Comparison of ENCODE assay signal across 37 cellular contexts in genomic region chr3:134049676-134050075, GRCh38. TPM values are rescaled to one million over a fixed set of nuclear protein-coding genes. Genes with fewer than 3 reads are reported as not detected.
"Had no signal": no experiment of that assay in that cellular context is flagged by ENCODE, and none has a peak within 500 bp of the region (broad histone marks: within the 10 kb centered on the region; RNA-seq: fewer than 3 reads in every experiment).

No MANE protein-coding gene starts in this region.

- ATAC-seq: activated CD8-positive, alpha-beta T cell treated with anti-CD3 and anti-CD28 coated beads for 36 hours; activated naive CD4-positive, alpha-beta T cell treated with anti-CD3 and anti-CD28 coated beads, Interleukin-2, amount 50 U/mL, for 72 hours; activated T-cell treated with anti-CD3 and anti-CD28 coated beads, Interleukin-2, amount 50 U/mL, for 4 hours; activated T-cell treated with anti-CD3 and anti-CD28 coated beads, Interleukin-2, amount 50 U/mL, for 72 hours; activated T-helper 17 cell treated with anti-CD3 and anti-CD28 coated beads, Interleukin-2, amount 50 U/mL, for 72 hours; body of pancreas had no signal

- H3K36me3 ChIP-seq: adrenal gland, brain microvascular endothelial cell, breast epithelium had no signal

- H3K27ac ChIP-seq: adrenal gland, body of pancreas, brain microvascular endothelial cell, breast epithelium, VCaP had no signal

- H3K4me3 Mint-ChIP-seq: activated B cell treated with CpG ODN at 0.5 μM for 24 hours; activated CD4-positive, alpha-beta memory T cell treated with anti-CD3 and anti-CD28 coated beads for 36 hours; activated CD4-positive, alpha-beta T cell treated with anti-CD3 and anti-CD28 coated beads, Interleukin-2, amount 10 ng/mL, durations not matched to agents 24 days and 14 days; activated CD8-positive, alpha-beta T cell treated with anti-CD3 and anti-CD28 coated beads for 36 hours; activated naive CD4-positive, alpha-beta T cell treated with anti-CD3 and anti-CD28 coated beads for 36 hours; activated naive CD8-positive, alpha-beta T cell treated with anti-CD3 and anti-CD28 coated beads for 36 hours; activated T-cell treated with anti-CD3 and anti-CD28 coated beads, Interleukin-2, amount 50 U/mL, for 4 hours; activated T-cell treated with anti-CD3 and anti-CD28 coated beads, Interleukin-2, amount 50 U/mL, for 72 hours; activated T-helper 1 cell treated with anti-CD3 and anti-CD28 coated beads, Interleukin-12 subunit alpha, Interleukin-12 subunit beta, Interleukin-2, Interleukin-4 antibody, amounts not matched to agents 30 ng/mL and 10 ng/mL and 1 ng/mL, durations not matched to agents 14 hours and 24 hours and 36 hours; activated T-helper 17 cell treated with anti-CD3 and anti-CD28 coated beads, Interleukin-2, amount 50 U/mL, for 72 hours; central memory CD8-positive, alpha-beta T cell; T-helper 1 cell treated with Interleukin-12 subunit alpha and Interleukin-12 subunit beta and Interleukin-4 antibody, amounts not matched to agents 30 μg/mL and 1 μg/mL, for 36 hours; T-helper 2 cell treated with Interferon-gamma antibody and Interleukin-4, amounts not matched to agents 5 μg/mL and 100 μg/mL, for 36 hours had no signal

- H3K27ac Mint-ChIP-seq: activated B cell treated with CpG ODN at 0.5 μM for 24 hours; activated CD4-positive, alpha-beta memory T cell treated with anti-CD3 and anti-CD28 coated beads for 36 hours; activated CD4-positive, alpha-beta T cell treated with anti-CD3 and anti-CD28 coated beads, Interleukin-2, amount 10 ng/mL, durations not matched to agents 24 days and 14 days; activated CD8-positive, alpha-beta T cell treated with anti-CD3 and anti-CD28 coated beads for 36 hours; activated naive CD4-positive, alpha-beta T cell treated with anti-CD3 and anti-CD28 coated beads for 36 hours; activated naive CD4-positive, alpha-beta T cell treated with anti-CD3 and anti-CD28 coated beads, Interleukin-2, amount 50 U/mL, for 72 hours; activated naive CD8-positive, alpha-beta T cell treated with anti-CD3 and anti-CD28 coated beads for 36 hours; activated T-cell treated with anti-CD3 and anti-CD28 coated beads, Interleukin-2, amount 50 U/mL, for 72 hours; activated T-helper 1 cell treated with anti-CD3 and anti-CD28 coated beads, Interleukin-12 subunit alpha, Interleukin-12 subunit beta, Interleukin-2, Interleukin-4 antibody, amounts not matched to agents 30 ng/mL and 10 ng/mL and 1 ng/mL, durations not matched to agents 14 hours and 24 hours and 36 hours; activated T-helper 17 cell treated with anti-CD3 and anti-CD28 coated beads, Interleukin-2, amount 50 U/mL, for 72 hours; T-helper 1 cell treated with Interleukin-12 subunit alpha and Interleukin-12 subunit beta and Interleukin-4 antibody, amounts not matched to agents 30 μg/mL and 1 μg/mL, for 36 hours; T-helper 2 cell treated with Interferon-gamma antibody and Interleukin-4, amounts not matched to agents 5 μg/mL and 100 μg/mL, for 36 hours had no signal

- H3K4me3 ChIP-seq: adrenal gland, body of pancreas, breast epithelium had no signal

- DNase-seq: activated B cell treated with CpG ODN at 0.5 μM for 24 hours; activated CD4-positive, alpha-beta memory T cell treated with anti-CD3 and anti-CD28 coated beads for 36 hours; activated CD4-positive, alpha-beta T cell treated with anti-CD3 and anti-CD28 coated beads for 4 hours; activated CD4-positive, alpha-beta T cell treated with anti-CD3 and anti-CD28 coated beads, Interleukin-2, amount 10 ng/mL, durations not matched to agents 24 days and 14 days; activated CD4-positive, alpha-beta T cell treated with anti-CD3 and anti-CD28 coated beads, Interleukin-2, amount 50 U/mL, for 1 hour; activated CD4-positive, alpha-beta T cell treated with anti-CD3 and anti-CD28 coated beads, Interleukin-2, amount 50 U/mL, for 4 hours; activated CD4-positive, CD25-positive, alpha-beta regulatory T cell treated with anti-CD3 and anti-CD28 coated beads, Interleukin-2, amount 50 U/mL, for 72 hours; activated CD8-positive, alpha-beta memory T cell treated with anti-CD3 and anti-CD28 coated beads, Interleukin-2, amount 50 U/mL, for 4 hours; activated CD8-positive, alpha-beta T cell treated with anti-CD3 and anti-CD28 coated beads for 36 hours; activated effector memory CD4-positive, alpha-beta T cell treated with anti-CD3 and anti-CD28 coated beads, Interleukin-2, amount 50 U/mL, for 16 hours; activated gamma-delta T cell treated with Interleukin-2 at 50 U/mL for 16 hours; activated naive CD4-positive, alpha-beta T cell; activated naive CD4-positive, alpha-beta T cell treated with anti-CD3 and anti-CD28 coated beads for 36 hours; activated naive CD4-positive, alpha-beta T cell treated with anti-CD3 and anti-CD28 coated beads, Interleukin-2, amount 50 U/mL, for 16 hours; activated naive CD8-positive, alpha-beta T cell treated with anti-CD3 and anti-CD28 coated beads for 36 hours; activated T-cell treated with anti-CD3 and anti-CD28 coated beads for 4 hours; activated T-cell treated with anti-CD3 and anti-CD28 coated beads, Interleukin-2, amount 50 U/mL, for 1 hour; activated T-cell treated with anti-CD3 and anti-CD28 coated beads, Interleukin-2, amount 50 U/mL, for 4 hours; activated T-cell treated with anti-CD3 and anti-CD28 coated beads, Interleukin-2, amount 50 U/mL, for 72 hours; adrenal gland; amniotic stem cell; body of pancreas; brain microvascular endothelial cell; caudate nucleus; cerebellar nuclear complex; T-helper 1 cell; T-helper 2 cell; T-helper 9 cell had no signal

- H3K27me3 ChIP-seq: adrenal gland, body of pancreas, brain microvascular endothelial cell, breast epithelium had no signal

- H3K4me1 ChIP-seq: adrenal gland, body of pancreas, breast epithelium had no signal

- H3K4me1 Mint-ChIP-seq: activated B cell treated with CpG ODN at 0.5 μM for 24 hours; activated CD4-positive, alpha-beta T cell treated with anti-CD3 and anti-CD28 coated beads, Interleukin-2, amount 10 ng/mL, durations not matched to agents 24 days and 14 days; activated naive CD8-positive, alpha-beta T cell treated with anti-CD3 and anti-CD28 coated beads for 36 hours; activated T-helper 17 cell treated with anti-CD3 and anti-CD28 coated beads, Interleukin-2, amount 50 U/mL, for 72 hours; central memory CD8-positive, alpha-beta T cell had no signal

- H3K27me3 Mint-ChIP-seq: activated CD4-positive, alpha-beta memory T cell treated with anti-CD3 and anti-CD28 coated beads for 36 hours; activated CD4-positive, alpha-beta T cell treated with anti-CD3 and anti-CD28 coated beads, Interleukin-2, amount 10 ng/mL, durations not matched to agents 24 days and 14 days; activated CD8-positive, alpha-beta T cell treated with anti-CD3 and anti-CD28 coated beads for 36 hours; activated naive CD8-positive, alpha-beta T cell treated with anti-CD3 and anti-CD28 coated beads for 36 hours; activated T-helper 17 cell treated with anti-CD3 and anti-CD28 coated beads, Interleukin-2, amount 50 U/mL, for 72 hours had no signal

- H3K36me3 Mint-ChIP-seq: activated CD4-positive, alpha-beta memory T cell treated with anti-CD3 and anti-CD28 coated beads for 36 hours; activated naive CD4-positive, alpha-beta T cell treated with anti-CD3 and anti-CD28 coated beads, Interleukin-2, amount 50 U/mL, for 72 hours; activated naive CD8-positive, alpha-beta T cell treated with anti-CD3 and anti-CD28 coated beads for 36 hours had no signal

RNA-seq across cellular contexts. Expression of gene SLCO2A1, which starts 20.0 kb away (rescaled TPM):
- total RNA-seq: activated B cell treated with CpG ODN at 0.5 μM for 24 hours; activated CD4-positive, alpha-beta memory T cell treated with anti-CD3 and anti-CD28 coated beads for 36 hours; activated CD4-positive, alpha-beta T cell treated with anti-CD3 and anti-CD28 coated beads, Interleukin-2, amount 10 ng/mL, durations not matched to agents 24 days and 14 days; activated CD8-positive, alpha-beta memory T cell treated with anti-CD3 and anti-CD28 coated beads for 36 hours; activated CD8-positive, alpha-beta T cell treated with anti-CD3 and anti-CD28 coated beads for 36 hours; activated naive CD4-positive, alpha-beta T cell treated with anti-CD3 and anti-CD28 coated beads for 36 hours; activated naive CD4-positive, alpha-beta T cell treated with anti-CD3 and anti-CD28 coated beads, Interleukin-2, amount 50 U/mL, for 72 hours; activated T-helper 1 cell treated with anti-CD3 and anti-CD28 coated beads, Interleukin-12 subunit alpha, Interleukin-12 subunit beta, Interleukin-2, Interleukin-4 antibody, amounts not matched to agents 30 ng/mL and 10 ng/mL and 1 ng/mL, durations not matched to agents 14 hours and 24 hours and 36 hours; activated T-helper 17 cell treated with anti-CD3 and anti-CD28 coated beads, Interleukin-2, amount 50 U/mL, for 72 hours had no signal
